Comparison of ENCODE assay signal across 17 cellular contexts in the genomic region with DNA sequence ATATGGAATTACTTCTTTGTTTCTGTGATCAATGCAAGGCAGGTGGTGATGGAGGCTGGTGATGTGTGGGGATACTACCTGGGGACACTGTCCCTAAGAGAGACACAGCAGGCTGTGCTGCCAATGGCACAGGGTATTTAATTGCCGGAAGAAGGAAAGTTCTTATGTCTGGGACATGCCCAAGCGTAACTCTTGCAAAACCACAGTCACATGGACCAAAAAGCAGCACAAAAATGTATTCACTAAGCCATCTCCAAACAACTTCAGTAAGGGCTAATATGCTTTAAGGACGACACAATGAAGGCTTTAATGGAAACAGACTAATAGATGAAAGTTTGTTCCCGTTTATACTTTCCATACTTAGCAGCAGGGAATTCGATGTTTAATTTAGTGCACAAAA. TPM values are rescaled to one million over a fixed set of nuclear protein-coding genes. Genes with fewer than 3 reads are reported as not detected.
DNase-seq lines count a peak whose midpoint lies in the region; TF ChIP-seq lines count a peak whose summit lies in the region.
"Had no signal": no experiment of that assay in that cellular context is flagged by ENCODE, and none has a peak within 500 bp of the region (broad histone marks: within the 10 kb centered on the region; RNA-seq: fewer than 3 reads in every experiment).

No MANE protein-coding gene starts in this region.

- H3K27me3 Mint-ChIP-seq in osteocyte (ENCODE audit: unreplicated experiment): no peaks in the 10 kb centered on the region
- H3K27me3 Mint-ChIP-seq: activated CD4-positive, alpha-beta T cell treated with anti-CD3 and anti-CD28 coated beads for 36 hours; activated T-cell treated with anti-CD3 and anti-CD28 coated beads, Interleukin-2, amount 50 U/mL, for 24 hours; naive B cell; stimulated activated naive CD8-positive, alpha-beta T cell treated with anti-CD3 and anti-CD28 coated beads, Interleukin-15, Interleukin-2, amounts not matched to agents 100 ng/mL and 50 ng/mL, for 24 hours had no signal

- no peak for TF ChIP-seq POLR2A in prostate gland (IDR thresholded peaks at IDR 0.05)

- intact Hi-C loops in prostate gland (cut with DNase I) (no loop called here), colonic mucosa (cut with DNase I) (no loop called here)

- TF ChIP-seq CTCF in HL-60 (IDR thresholded peaks at IDR 0.05; ENCODE audit: insufficient read depth, low read length) (no peak), WERI-Rb-1 (IDR thresholded peaks at IDR 0.05; ENCODE audit: low read depth, low read length) (no peak), prostate gland (IDR thresholded peaks at IDR 0.05) (no peak), osteocyte (IDR thresholded peaks at IDR 0.05) (no peak), colonic mucosa (IDR thresholded peaks at IDR 0.05) (no peak)

- H3K9me3 ChIP-seq in WERI-Rb-1 (ENCODE audit: severe bottlenecking): no peaks in the 10 kb centered on the region
- H3K9me3 ChIP-seq in prostate gland: no peaks in the 10 kb centered on the region
- no peaks in the 10 kb centered on the region for H3K9me3 ChIP-seq in colonic mucosa

- no peak overlapping the region for H3K9ac ChIP-seq in colonic mucosa (ENCODE audit: low read depth in 2 of 2, low read length in 2 of 2)

- peak overlapping the region; percentile 35 for H3K27ac ChIP-seq in HL-60 (replicated peaks)
- 0 out of 2 replicates have a peak overlapping the region, but pooled peaks have one; percentile 7 for H3K27ac ChIP-seq in WERI-Rb-1
- no peak overlapping the region for H3K27ac ChIP-seq in prostate gland
- H3K27ac ChIP-seq in colonic mucosa: no peak overlapping the region

- H3K36me3 ChIP-seq in WERI-Rb-1 (peaks cover 19% of the 10 kb centered on the region), prostate gland (peaks cover 0 to 3% of the 10 kb centered on the region in 2 donors), colonic mucosa (no peaks in the 10 kb centered on the region)

- H3K27me3 ChIP-seq in HL-60 (ENCODE audit: insufficient read depth, poor library complexity, severe bottlenecking): no peaks in the 10 kb centered on the region
- no peaks in the 10 kb centered on the region for H3K27me3 ChIP-seq in WERI-Rb-1 (ENCODE audit: insufficient read depth, low read depth, severe bottlenecking)
- H3K27me3 ChIP-seq in prostate gland (replicated peaks; ENCODE audit: insufficient read depth): no peaks in the 10 kb centered on the region
- no peaks in the 10 kb centered on the region for H3K27me3 ChIP-seq in colonic mucosa

- H3K27ac Mint-ChIP-seq in osteocyte (ENCODE audit: unreplicated experiment): no peak overlapping the region
- H3K27ac Mint-ChIP-seq: activated CD4-positive, alpha-beta T cell treated with anti-CD3 and anti-CD28 coated beads for 36 hours; activated T-cell treated with anti-CD3 and anti-CD28 coated beads, Interleukin-2, amount 50 U/mL, for 24 hours; CD8-positive, alpha-beta T cell; naive B cell; stimulated activated naive CD8-positive, alpha-beta T cell treated with anti-CD3 and anti-CD28 coated beads, Interleukin-15, Interleukin-2, amounts not matched to agents 100 ng/mL and 50 ng/mL, for 24 hours had no signal

- H3K4me3 ChIP-seq in HL-60 (replicated peaks; ENCODE audit: insufficient read depth, low read length) (no peak overlapping the region), WERI-Rb-1 (ENCODE audit: low read depth, low read length) (no peak overlapping the region), prostate gland (no peak overlapping the region), colonic mucosa (no peak overlapping the region)

- DNase-seq in HL-60 (ENCODE audit: low read depth in 1 of 2, low spot score in 1 of 2) (peak in 1 of 2 experiments; percentile 41), WERI-Rb-1 (no peak), fibroblast of gingiva (ENCODE audit: low read depth) (peak; percentile 60), prostate gland (ENCODE audit: low spot score) (peak; percentile 55), osteocyte (ENCODE audit: extremely low spot score, unreplicated experiment) (no peak), colonic mucosa (no peak), DMS 273 treated with DMSO at 0.1 percent for 48 hours (lab: John Stamatoyannopoulos, UW) (no peak), T1000 (lab: John Stamatoyannopoulos, UW) (no peak)
- DNase-seq: activated CD4-positive, alpha-beta T cell treated with anti-CD3 and anti-CD28 coated beads for 36 hours; activated T-cell treated with anti-CD3 and anti-CD28 coated beads, Interleukin-2, amount 50 U/mL, for 24 hours; CD8-positive, alpha-beta T cell; naive B cell; NCI-H1092 treated with DMSO at 0.1 percent for 48 hours; NCI-H446; PC-3; right cardiac atrium had no signal

- no peak overlapping the region for H3K4me3 Mint-ChIP-seq in osteocyte (ENCODE audit: unreplicated experiment)
- H3K4me3 Mint-ChIP-seq: activated CD4-positive, alpha-beta T cell treated with anti-CD3 and anti-CD28 coated beads for 36 hours; activated T-cell treated with anti-CD3 and anti-CD28 coated beads, Interleukin-2, amount 50 U/mL, for 24 hours; CD8-positive, alpha-beta T cell; naive B cell; stimulated activated naive CD8-positive, alpha-beta T cell treated with anti-CD3 and anti-CD28 coated beads, Interleukin-15, Interleukin-2, amounts not matched to agents 100 ng/mL and 50 ng/mL, for 24 hours had no signal

- WGBS in prostate gland: 41% methylated on average over 5 of the region's 5 CpGs

- H3K4me1 Mint-ChIP-seq in osteocyte (ENCODE audit: unreplicated experiment): peaks cover 3% of the 10 kb centered on the region

- peaks cover 31% of the 10 kb centered on the region for H3K36me3 Mint-ChIP-seq in osteocyte (ENCODE audit: unreplicated experiment)

- H3K4me1 ChIP-seq in prostate gland (replicated peaks) (no peaks in the 10 kb centered on the region), colonic mucosa (no peaks in the 10 kb centered on the region)

- no peaks in the 10 kb centered on the region for H3K9me3 Mint-ChIP-seq in osteocyte (ENCODE audit: unreplicated experiment)
- H3K9me3 Mint-ChIP-seq: CD8-positive, alpha-beta T cell; naive B cell had no signal

RNA-seq across cellular contexts. Expression of gene AP1S3, which starts 49.7 kb away (rescaled TPM):
- total RNA-seq in prostate gland (1 to 10 TPM; 2.7 to 7.7 TPM), osteocyte (3.1 and 3.5 TPM in 2 replicates), colonic mucosa (10 to 100 TPM in 1 of 2 donors, 1 to 10 TPM in 1; 8.8 to 12.0 TPM)

RNA-seq across cellular contexts. Expression of gene WDFY1, which starts 58.0 kb away (rescaled TPM):
- total RNA-seq in prostate gland: 10 to 100 TPM; 38.8 to 42.9 TPM
- 61.9 and 68.9 TPM in 2 replicates for total RNA-seq in osteocyte
- total RNA-seq in colonic mucosa: 10 to 100 TPM; 50.0 to 63.5 TPM

Comparison
In these comparisons a context has a peak if more than half of its experiments do, and no peak if none do; other contexts are left out.
1. DNase-seq: peak in fibroblast of gingiva (single experiment) and prostate gland (single experiment); none in WERI-Rb-1 (single experiment), osteocyte (single experiment), colonic mucosa (single experiment), DMS 273 treated with DMSO at 0.1 percent for 48 hours (single experiment) and T1000 (single experiment).
2. H3K27ac ChIP-seq: peak in HL-60 (single experiment) and WERI-Rb-1 (single experiment); none in prostate gland (0 of 2) and colonic mucosa (single experiment).